ENCODE assay signal across 16 cellular contexts in genomic region chr19:38710416-38710702, GRCh38. TPM values are rescaled to one million over a fixed set of nuclear protein-coding genes. Genes with fewer than 3 reads are reported as not detected.
DNase-seq lines count a peak whose midpoint lies in the region; ATAC-seq, FAIRE-seq and TF ChIP-seq lines count a peak whose summit lies in the region.
"Had no signal": no experiment of that assay in that cellular context is flagged by ENCODE, and none has a peak within 500 bp of the region (broad histone marks: within the 10 kb centered on the region; RNA-seq: fewer than 3 reads in every experiment).

No MANE protein-coding gene starts in this region.

- H3K9me3 ChIP-seq in HepG2 (ENCODE audit: low read length) (no peaks in the 10 kb centered on the region), right lobe of liver (no peaks in the 10 kb centered on the region), duodenal mucosa (ENCODE audit: control insufficient read depth in 1 of 2, low read length in 2 of 2) (no peaks in the 10 kb centered on the region), osteoblast (ENCODE audit: low read depth, low read length) (no peaks in the 10 kb centered on the region)
- H3K9me3 ChIP-seq: BE2C had no signal

- H2AFZ ChIP-seq in HepG2 (ENCODE audit: low read length) (no peak overlapping the region), osteoblast (ENCODE audit: low read length) (no peak overlapping the region)

- intact Hi-C loops in HepG2 (cut with micrococcal nuclease; ENCODE audit: unreplicated experiment) (no loop called here), right lobe of liver (cut with DNase I) (no loop called here)

- H3K9ac ChIP-seq in HepG2 (ENCODE audit: insufficient read depth, low read depth, low read length) (no peak overlapping the region), duodenal mucosa (ENCODE audit: low read depth in 1 of 2, low read length in 2 of 2) (no peak overlapping the region)

- no peak for TF ChIP-seq POLR2A in HepG2 (IDR thresholded peaks at IDR 0.05; ENCODE audit: insufficient read depth in 1 of 2, low read depth in 2 of 2, low read length in 2 of 2)
- TF ChIP-seq POLR2A in right lobe of liver (IDR thresholded peaks at IDR 0.05) = no peak

- WGBS in HepG2 (ENCODE audit: low lambda C conversion rate) = 100% methylated on average over 2 of the region's 2 CpGs
- WGBS in right lobe of liver (ENCODE audit: insufficient coverage, low coverage, low lambda C conversion rate, missing lambda C conversion rate) = 61% methylated on average over 2 of the region's 2 CpGs

- H3K4me3 ChIP-seq in HepG2 (replicated peaks in 1 of 3; ENCODE audit: insufficient read depth in 1 of 3, low read depth in 2 of 3, low read length in 3 of 3) (no peak overlapping the region), right lobe of liver (no peak overlapping the region), duodenal mucosa (ENCODE audit: low read depth in 1 of 2, low read length in 2 of 2) (no peak overlapping the region), osteoblast (ENCODE audit: insufficient read depth, low read length) (no peak overlapping the region)
- H3K4me3 ChIP-seq: smooth muscle cell had no signal

- peaks cover 69 to 94% of the 10 kb centered on the region in 2 experiments for H3K36me3 ChIP-seq in HepG2 (replicated peaks in 1 of 2; ENCODE audit: control insufficient read depth in 1 of 2, insufficient read depth in 2 of 2, low read length in 2 of 2)
- peaks cover 0 to 72% (median 35%) of the 10 kb centered on the region in 4 donors for H3K36me3 ChIP-seq in right lobe of liver
- peaks cover 79 to 98% of the 10 kb centered on the region in 2 donors for H3K36me3 ChIP-seq in duodenal mucosa (ENCODE audit: control insufficient read depth in 1 of 2, insufficient read depth in 2 of 2, low read length in 2 of 2)
- peaks cover 98% of the 10 kb centered on the region for H3K36me3 ChIP-seq in osteoblast (ENCODE audit: insufficient read depth, low read length)

- no peak for TF ChIP-seq RAD21 in HepG2 (CRISPR knock-in tag; IDR thresholded peaks at IDR 0.05)

- DNase-seq in HepG2 (ENCODE audit: low spot score) = no peak
- DNase-seq in right lobe of liver = no peak
- DNase-seq in osteoblast (ENCODE audit: insufficient read length, low spot score, missing footprints) = peak; percentile 41
- DNase-seq in SIG-M5 treated with dmso at 0.1 percent for 504 hours (lab: John Stamatoyannopoulos, UW; ENCODE audit: unreplicated experiment) = no peak
- DNase-seq in COR-L47 (lab: John Stamatoyannopoulos, UW) = no peak
- no peak for DNase-seq in NCI-H774 (lab: John Stamatoyannopoulos, UW)
- DNase-seq: BE2C, erythroblast, GOT3, NCI-H1105 treated with DMSO at 0.1 percent for 48 hours, NCI-H510A had no signal

- H4K20me1 ChIP-seq in HepG2 (ENCODE audit: insufficient read depth, low read length) (no peaks in the 10 kb centered on the region), osteoblast (ENCODE audit: insufficient read depth, low read length) (peaks cover 47% of the 10 kb centered on the region)

- TF ChIP-seq CTCF in HepG2 (CRISPR knock-in tag; IDR thresholded peaks at IDR 0.05) (no peak), right lobe of liver (IDR thresholded peaks at IDR 0.05) (no peak), osteoblast (IDR thresholded peaks at IDR 0.05; ENCODE audit: extremely low read depth, low read depth, low read length) (no peak)

- H3K4me2 ChIP-seq in HepG2 (ENCODE audit: low read depth, low read length) (no peak overlapping the region), osteoblast (ENCODE audit: insufficient read depth, low read length) (no peak overlapping the region)
- H3K4me2 ChIP-seq: smooth muscle cell had no signal

- H3K27me3 ChIP-seq in HepG2 (ENCODE audit: control insufficient read depth in 1 of 2, insufficient read depth in 2 of 2, low read length in 2 of 2) (no peaks in the 10 kb centered on the region), right lobe of liver (no peaks in the 10 kb centered on the region), duodenal mucosa (ENCODE audit: control insufficient read depth in 1 of 2, insufficient read depth in 2 of 2, low read length in 2 of 2) (no peaks in the 10 kb centered on the region), osteoblast (ENCODE audit: insufficient read depth, low read length) (no peaks in the 10 kb centered on the region)
- H3K27me3 ChIP-seq: BE2C had no signal

- in situ Hi-C loops in HepG2 (cut with HindIII; ENCODE audit: extremely low pct_ligation_motif_present, low pct_unique_long_range_greater_than_20kb) = no loop called here

- POLR2A ChIA-PET in HepG2 (lab: Yijun Ruan, JAX) = interaction anchor here (4.2 kb wide), 1 partner anchor 10 kb away, joined by 15 read pairs; no protein-coding TSS in a partner anchor

- no peak for ATAC-seq in HepG2
- ATAC-seq in right lobe of liver = no peak
- no peak for ATAC-seq in HG03442 (IDR thresholded peaks at IDR 0.05; ENCODE audit: unreplicated experiment)

- FAIRE-seq in HepG2 (lab: Jason Lieb, UNC) = no peak
- FAIRE-seq: TTC549 had no signal

- CTCF ChIA-PET in HepG2 (lab: Yijun Ruan, JAX; ENCODE audit: low intra/inter-chr PET ratio, low total read pairs) = no interaction called here

- H3K4me1 ChIP-seq in HepG2 (ENCODE audit: insufficient read depth, low read length) (peaks cover 28% of the 10 kb centered on the region), right lobe of liver (peaks cover 0 to 71% (median 33%) of the 10 kb centered on the region in 4 donors), duodenal mucosa (ENCODE audit: control insufficient read depth in 1 of 2, insufficient read depth in 2 of 2, low read length in 2 of 2) (peaks cover 0 to 11% of the 10 kb centered on the region in 2 donors), osteoblast (ENCODE audit: insufficient read depth, low read length) (peaks cover 47% of the 10 kb centered on the region)
- H3K4me1 ChIP-seq: BE2C had no signal

- no peak overlapping the region for H3K27ac ChIP-seq in HepG2 (ENCODE audit: extremely low read length, insufficient read depth, low read length)
- peak overlapping the region in 1 of 3 donors; percentile 76 for H3K27ac ChIP-seq in right lobe of liver
- peak overlapping the region; percentile 51 for H3K27ac ChIP-seq in duodenal mucosa (ENCODE audit: low read depth, low read length)
- peak overlapping the region; percentile 91 for H3K27ac ChIP-seq in osteoblast (ENCODE audit: low read depth, low read length)

- TF ChIP-seq EP300 in HepG2 (IDR thresholded peaks at IDR 0.05; ENCODE audit: low read depth in 2 of 2, low read length in 2 of 2) = no peak
- TF ChIP-seq EP300 in HepG2 (CRISPR knock-in tag; IDR thresholded peaks at IDR 0.05; ENCODE audit: borderline replicate concordance) = no peak

- H3K79me2 ChIP-seq in HepG2 (ENCODE audit: insufficient read depth, low read length) (peaks cover 2% of the 10 kb centered on the region), osteoblast (ENCODE audit: insufficient read depth, low read length) (peaks cover 85% of the 10 kb centered on the region)

- BruUV-seq in HepG2 (replicated peaks; lab: Mats Ljungman, UMichigan) = no TSS peak

TF ChIP-seq in HepG2, 621 proteins besides CTCF, POLR2A, EP300 and RAD21 (continues in another document):
- TF ChIP-seq GLI4 (CRISPR knock-in tag; IDR thresholded peaks at IDR 0.05; ENCODE audit: borderline replicate concordance) (no peak), HMG20B (CRISPR knock-in tag; conservative IDR thresholded peaks at IDR 0.05) (no peak), SP1 (IDR thresholded peaks at IDR 0.05) (no peak), SP1 (CRISPR knock-in tag; IDR thresholded peaks at IDR 0.05) (no peak), ZNF766 (CRISPR knock-in tag; IDR thresholded peaks at IDR 0.05; ENCODE audit: borderline replicate concordance) (no peak)

RNA-seq across cellular contexts. Expression of gene CAPN12, which starts 33.9 kb away (rescaled TPM):
- total RNA-seq in HepG2 (2016; rRNA removed; fragmentation: Illumina TruSeq; extraction: Trizol) (0.62 and 1.6 TPM in 2 replicates), right lobe of liver (10 to 100 TPM in 3 of 6 experiments, 1 to 10 TPM in 3; 2.2 to 45.3 (median 16.3) TPM), osteoblast (not detected in 2 replicates)
- 1.0 and 1.2 TPM in 2 replicates for total RNA-seq in HepG2 (2016; cell fraction: cytosol; rRNA removed; fragmentation: Illumina TruSeq; extraction: Trizol; ENCODE audit: low read depth)
- total RNA-seq in HepG2 (2016; cell fraction: insoluble cytoplasmic fraction; rRNA removed; fragmentation: Illumina TruSeq; extraction: Trizol) = 0.30 and 1.3 TPM in 2 replicates
- 0.49 and 0.59 TPM in 2 replicates for total RNA-seq in HepG2 (2016; cell fraction: membrane; rRNA removed; fragmentation: Illumina TruSeq; extraction: Trizol)
- 2.3 and 2.9 TPM in 2 replicates for total RNA-seq in HepG2 (2016; cell fraction: nucleus; rRNA removed; fragmentation: Illumina TruSeq; extraction: Trizol)
- polyA plus RNA-seq in HepG2 (2011; rRNA removed) = 13.6 and 20.4 TPM in 2 replicates
- polyA plus RNA-seq in HepG2 (2011; cell fraction: cytosol; rRNA removed) = 3.4 and 3.8 TPM in 2 replicates
- 230 and 249 TPM in 2 replicates for polyA plus RNA-seq in HepG2 (2011; cell fraction: nucleus; rRNA removed)
- polyA plus RNA-seq in HepG2 (2012) = 8.4 and 11.4 TPM in 2 replicates
- 0.35 and 0.73 TPM in 2 replicates for polyA plus RNA-seq in HepG2 (2016; cell fraction: cytosol; fragmentation: Illumina TruSeq; extraction: Trizol; ENCODE audit: low read depth)
- polyA plus RNA-seq in HepG2 (2016; cell fraction: insoluble cytoplasmic fraction; fragmentation: Illumina TruSeq; extraction: Trizol; ENCODE audit: low read depth) = 0.66 and 0.96 TPM in 2 replicates
- polyA plus RNA-seq in HepG2 (2016; cell fraction: membrane; fragmentation: Illumina TruSeq; extraction: Trizol; ENCODE audit: low read depth) = 0.66 and 0.81 TPM in 2 replicates
- 16.2 and 18.9 TPM in 2 replicates for polyA plus RNA-seq in HepG2 (2016; cell fraction: nucleus; fragmentation: Illumina TruSeq; extraction: Trizol; ENCODE audit: insufficient read depth, low read depth)
- 4.4 TPM in 1 of 2 replicates, not detected in the other for polyA minus RNA-seq in HepG2 (2011; rRNA and poly(A)+ RNA removed; ENCODE audit: low replicate concordance)
- polyA minus RNA-seq in HepG2 (2011; cell fraction: cytosol; rRNA and poly(A)+ RNA removed) = 0.69 and 2.0 TPM in 2 replicates
- polyA minus RNA-seq in HepG2 (2011; cell fraction: nucleus; rRNA and poly(A)+ RNA removed) = 10.0 and 11.6 TPM in 2 replicates
- total RNA-seq: RPMI7951 had no signal
